ENCODE assay signal across 9 cellular contexts in genomic region chr18:47928466-47928865, GRCh38. TPM values are rescaled to one million over a fixed set of nuclear protein-coding genes. Genes with fewer than 3 reads are reported as not detected.
DNase-seq lines count a peak whose midpoint lies in the region; ATAC-seq and TF ChIP-seq lines count a peak whose summit lies in the region.
"Had no signal": no experiment of that assay in that cellular context is flagged by ENCODE, and none has a peak within 500 bp of the region (broad histone marks: within the 10 kb centered on the region; RNA-seq: fewer than 3 reads in every experiment).

No MANE protein-coding gene starts in this region.

- H3K36me3 ChIP-seq in GM06990 (ENCODE audit: control insufficient read depth, insufficient read depth, low read length) (no peaks in the 10 kb centered on the region), OCI-LY3 (replicated peaks; ENCODE audit: low read depth, low read length) (no peaks in the 10 kb centered on the region)

- H3K4me1 ChIP-seq in OCI-LY3 (ENCODE audit: low read length): peaks cover 24% of the 10 kb centered on the region

- no peaks in the 10 kb centered on the region for H3K27me3 ChIP-seq in GM06990 (replicated peaks; ENCODE audit: control insufficient read depth, insufficient read depth, low read length)
- H3K27me3 ChIP-seq in OCI-LY3 (ENCODE audit: low read depth, low read length): no peaks in the 10 kb centered on the region

- H3K4me3 Mint-ChIP-seq in nephron progenitor cell: peak overlapping the region; percentile 97

- H2AFZ ChIP-seq in OCI-LY3 (ENCODE audit: low read depth, low read length): no peak overlapping the region

- no peak overlapping the region for H3K27ac ChIP-seq in OCI-LY3 (ENCODE audit: low read length)

- peaks cover 67% of the 10 kb centered on the region for H3K79me2 ChIP-seq in OCI-LY3 (ENCODE audit: low read length)

- H3K9me3 ChIP-seq in OCI-LY3 (ENCODE audit: insufficient read depth, low read length): no peaks in the 10 kb centered on the region

- H3K9me3 Mint-ChIP-seq in nephron progenitor cell: no peaks in the 10 kb centered on the region

- DNase-seq in GM06990 (ENCODE audit: extremely low read depth, insufficient read length): no peak
- DNase-seq in dermis blood vessel endothelial cell: peak; percentile 40
- DNase-seq in nephron progenitor cell: no peak
- DNase-seq in ureter (ENCODE audit: low spot score): no peak
- no peak for DNase-seq in HK-2 (ENCODE audit: unreplicated experiment)
- DNase-seq: activated CD4-positive, alpha-beta T cell treated with anti-CD3 and anti-CD28 coated beads for 1 hour had no signal

- H3K9ac ChIP-seq in OCI-LY3 (ENCODE audit: low read length): no peak overlapping the region

- ATAC-seq in HG03097 (IDR thresholded peaks at IDR 0.05; ENCODE audit: low FRiP score, unreplicated experiment): no peak
- ATAC-seq in GM21529 (IDR thresholded peaks at IDR 0.05; ENCODE audit: unreplicated experiment): no peak

- peak overlapping the region; percentile 79 for H3K4me2 ChIP-seq in OCI-LY3 (ENCODE audit: low read length)

- peaks cover 5% of the 10 kb centered on the region for H3K36me3 Mint-ChIP-seq in nephron progenitor cell (ENCODE audit: low read depth)

- H3K4me3 ChIP-seq in GM06990 (replicated peaks; ENCODE audit: low read depth, low read length) (peak overlapping the region; percentile 90), OCI-LY3 (ENCODE audit: low read length) (peak overlapping the region; percentile 82)

- peaks cover 57% of the 10 kb centered on the region for H3K4me1 Mint-ChIP-seq in nephron progenitor cell

- no peaks in the 10 kb centered on the region for H3K27me3 Mint-ChIP-seq in nephron progenitor cell (ENCODE audit: low read depth, poor library complexity)

- H3K27ac Mint-ChIP-seq in nephron progenitor cell: no peak overlapping the region

- TF ChIP-seq CTCF in GM06990 (IDR thresholded peaks at IDR 0.05; ENCODE audit: insufficient read depth, low read length, poor library complexity, severe bottlenecking) (no peak), OCI-LY3 (IDR thresholded peaks at IDR 0.05; ENCODE audit: low read depth, low read length) (no peak), nephron progenitor cell (IDR thresholded peaks at IDR 0.05) (no peak)

- H4K20me1 ChIP-seq in OCI-LY3 (ENCODE audit: insufficient read depth, low read length): peaks cover 59% of the 10 kb centered on the region

RNA-seq across cellular contexts. Expression of gene SMAD2, which starts 2.0 kb away (rescaled TPM):
- total RNA-seq in dermis blood vessel endothelial cell (118 and 171 TPM in 2 replicates), ureter (128 TPM)
